Comparison of ENCODE assay signal across 2 cellular contexts in the genomic region with DNA sequence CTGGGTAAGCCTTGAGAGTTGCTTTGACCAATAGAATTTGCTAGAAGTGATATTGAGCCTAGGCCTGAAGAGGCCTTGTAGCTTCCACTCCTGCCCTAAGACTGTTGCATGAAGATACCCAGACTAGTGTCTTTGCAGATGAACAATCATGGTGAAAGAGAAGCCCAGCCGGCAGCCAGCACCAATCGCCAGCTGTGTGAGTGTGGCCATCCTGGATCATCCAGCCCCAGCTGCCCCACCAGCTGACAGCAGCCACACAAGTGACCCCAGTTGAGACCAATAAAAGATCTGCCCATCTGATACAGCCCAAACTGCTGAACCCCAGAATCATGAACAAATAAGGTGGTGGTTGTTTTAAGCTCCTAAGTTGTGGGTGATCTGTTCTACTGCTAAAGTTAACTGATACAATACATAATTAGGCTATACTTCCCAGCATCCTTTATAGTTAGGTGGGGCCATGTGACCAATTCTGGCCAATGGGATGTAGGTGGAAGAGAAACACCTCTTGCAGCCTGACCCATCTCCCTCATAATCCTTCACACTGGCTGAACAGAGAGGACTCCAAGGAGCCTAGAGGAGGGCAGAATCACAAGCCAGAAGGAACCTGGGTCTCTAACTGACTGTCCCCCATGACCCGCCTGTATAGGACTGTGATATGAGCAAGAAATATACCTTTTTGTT.
TF ChIP-seq lines count a peak whose summit lies in the region.

No MANE protein-coding gene starts in this region.

TF ChIP-seq in Ishikawa, 13 proteins besides CTCF, POLR2A, EP300 and RAD21:
- no peak for TF ChIP-seq TCF12 (IDR thresholded peaks at IDR 0.05; ENCODE audit: low read depth)
- TF ChIP-seq, protein P1, sequence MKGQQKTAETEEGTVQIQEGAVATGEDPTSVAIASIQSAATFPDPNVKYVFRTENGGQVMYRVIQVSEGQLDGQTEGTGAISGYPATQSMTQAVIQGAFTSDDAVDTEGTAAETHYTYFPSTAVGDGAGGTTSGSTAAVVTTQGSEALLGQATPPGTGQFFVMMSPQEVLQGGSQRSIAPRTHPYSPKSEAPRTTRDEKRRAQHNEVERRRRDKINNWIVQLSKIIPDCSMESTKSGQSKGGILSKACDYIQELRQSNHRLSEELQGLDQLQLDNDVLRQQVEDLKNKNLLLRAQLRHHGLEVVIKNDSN (IDR thresholded peaks at IDR 0.05): peak; percentile 86

TF ChIP-seq in K562, 482 proteins besides CTCF, POLR2A, EP300 and RAD21:
- TF ChIP-seq, protein P2, sequence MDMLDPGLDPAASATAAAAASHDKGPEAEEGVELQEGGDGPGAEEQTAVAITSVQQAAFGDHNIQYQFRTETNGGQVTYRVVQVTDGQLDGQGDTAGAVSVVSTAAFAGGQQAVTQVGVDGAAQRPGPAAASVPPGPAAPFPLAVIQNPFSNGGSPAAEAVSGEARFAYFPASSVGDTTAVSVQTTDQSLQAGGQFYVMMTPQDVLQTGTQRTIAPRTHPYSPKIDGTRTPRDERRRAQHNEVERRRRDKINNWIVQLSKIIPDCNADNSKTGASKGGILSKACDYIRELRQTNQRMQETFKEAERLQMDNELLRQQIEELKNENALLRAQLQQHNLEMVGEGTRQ (CRISPR knock-in tag; IDR thresholded peaks at IDR 0.05): peak; percentile 85
- no peak for TF ChIP-seq SRSF7 (optimal IDR thresholded peaks at IDR 0.05; ENCODE audit: low read depth, low read length)
- peak; percentile 35 for TF ChIP-seq FOS (IDR thresholded peaks at IDR 0.05; ENCODE audit: extremely low read depth, insufficient read length)
- TF ChIP-seq, protein P1 (CRISPR knock-in tag; IDR thresholded peaks at IDR 0.05): peak; percentile 90
- peak; percentile 77; the same call in 1 of the 2 replicates for TF ChIP-seq RAD51 (IDR thresholded peaks at IDR 0.05; ENCODE audit: borderline replicate concordance, low read depth)
- TF ChIP-seq RBM25 (IDR thresholded peaks at IDR 0.05; ENCODE audit: low read depth, low read length, severe bottlenecking): peak; percentile 56
- TF ChIP-seq NFYB (IDR thresholded peaks at IDR 0.05; ENCODE audit: extremely low read depth, insufficient read length): peak; percentile 98
- TF ChIP-seq GATA2 (CRISPR knock-in tag; IDR thresholded peaks at IDR 0.05): no peak
